In genomic region chr9:130660683-130661460, GRCh38 we compare ENCODE assay signal across 11 cellular contexts. TPM values are rescaled to one million over a fixed set of nuclear protein-coding genes. Genes with fewer than 3 reads are reported as not detected.
DNase-seq lines count a peak whose midpoint lies in the region; ATAC-seq and TF ChIP-seq lines count a peak whose summit lies in the region.
"Had no signal": no experiment of that assay in that cellular context is flagged by ENCODE, and none has a peak within 500 bp of the region (broad histone marks: within the 10 kb centered on the region; RNA-seq: fewer than 3 reads in every experiment).

No MANE protein-coding gene starts in this region.

- H3K36me3 Mint-ChIP-seq in endothelial cell (ENCODE audit: low read depth, unreplicated experiment), result peaks cover 7% of the 10 kb centered on the region

- H3K27me3 Mint-ChIP-seq in endothelial cell (ENCODE audit: unreplicated experiment), result peaks cover 30% of the 10 kb centered on the region

- H3K4me1 ChIP-seq in body of pancreas, result peaks cover 60% of the 10 kb centered on the region
- H3K4me1 ChIP-seq in testis, result peaks cover 17% of the 10 kb centered on the region

- peaks cover 4 to 62% of the 10 kb centered on the region in 2 donors for H3K27me3 ChIP-seq in body of pancreas
- H3K27me3 ChIP-seq in testis, result peaks cover 17% of the 10 kb centered on the region

- H3K9me3 Mint-ChIP-seq in endothelial cell (ENCODE audit: unreplicated experiment), result no peaks in the 10 kb centered on the region

- intact Hi-C loops in body of pancreas (cut with DNase I), result no loop called here
- intact Hi-C loops in testis (cut with DNase I; ENCODE audit: low total_unique reads), result no loop called here

- H3K9me3 ChIP-seq in body of pancreas (no peaks in the 10 kb centered on the region), testis (no peaks in the 10 kb centered on the region)

- peak overlapping the region; percentile 5 to 7 for H3K4me3 ChIP-seq in body of pancreas
- peak overlapping the region; percentile 14 to 21 for H3K4me3 ChIP-seq in testis

- TF ChIP-seq CTCF in body of pancreas (IDR thresholded peaks at IDR 0.05) (no peak), testis (IDR thresholded peaks at IDR 0.05) (no peak), endothelial cell (IDR thresholded peaks at IDR 0.05; ENCODE audit: unreplicated experiment) (no peak)

- no peak overlapping the region for H3K4me3 Mint-ChIP-seq in endothelial cell (ENCODE audit: unreplicated experiment)

- peak; percentile 16 for DNase-seq in NCI-H2227 (lab: John Stamatoyannopoulos, UW; ENCODE audit: unreplicated experiment)
- DNase-seq in NCI-H2227 treated with DMSO at 0.1 percent for 48 hours (lab: John Stamatoyannopoulos, UW), result no peak
- no peak for DNase-seq in body of pancreas
- peak; percentile 43 for DNase-seq in left kidney (ENCODE audit: low read depth, low spot score)
- DNase-seq in testis, result no peak
- DNase-seq in endothelial cell (ENCODE audit: low spot score), result no peak
- DNase-seq: activated CD4-positive, alpha-beta T cell treated with anti-CD3 and anti-CD28 coated beads for 48 hours; NCI-H524 treated with DMSO at 0.1 percent for 48 hours had no signal

- WGBS in body of pancreas, 2 donors, result 1 to 3% methylated on average over 16 to 80 of the region's 82 CpGs
- 0 to 1% methylated on average over 6 to 75 of the region's 82 CpGs for WGBS in testis, 2 donors

- no peak for TF ChIP-seq POLR2A in body of pancreas (IDR thresholded peaks at IDR 0.05)
- TF ChIP-seq POLR2A in testis (IDR thresholded peaks at IDR 0.05), result no peak

- ATAC-seq in body of pancreas (no peak), GM18511 (IDR thresholded peaks at IDR 0.05; ENCODE audit: unreplicated experiment) (no peak), HG02678 (IDR thresholded peaks at IDR 0.05; ENCODE audit: unreplicated experiment) (no peak)

- peaks cover 7% of the 10 kb centered on the region for H3K4me1 Mint-ChIP-seq in endothelial cell (ENCODE audit: unreplicated experiment)

- H3K27ac ChIP-seq in body of pancreas, result no peak overlapping the region
- H3K27ac ChIP-seq in testis, result no peak overlapping the region

- no peak overlapping the region for H3K27ac Mint-ChIP-seq in endothelial cell (ENCODE audit: unreplicated experiment)

- H3K36me3 ChIP-seq in body of pancreas (replicated peaks in 1 of 2; ENCODE audit: insufficient read depth in 1 of 2, low read depth in 2 of 2) (no peaks in the 10 kb centered on the region), testis (ENCODE audit: low read depth, missing control alignments) (no peaks in the 10 kb centered on the region)

RNA-seq across cellular contexts. Expression of gene PRDM12, which starts 3.5 kb away (rescaled TPM):
- total RNA-seq in body of pancreas (not detected), testis (under 1 TPM; 0.68 to 0.71 TPM), endothelial cell (ENCODE audit: unreplicated experiment) (not detected)
- polyA plus RNA-seq in testis (ENCODE audit: insufficient read depth, low read depth, low replicate concordance), result 0.32 TPM
- polyA plus RNA-seq: AG04450 had no signal

RNA-seq across cellular contexts. Expression of gene EXOSC2, which starts 32.7 kb away (rescaled TPM):
- total RNA-seq in body of pancreas (10 to 100 TPM; 12.2 to 17.1 TPM), testis (10 to 100 TPM; 20.3 to 24.7 TPM), endothelial cell (ENCODE audit: unreplicated experiment) (26.0 TPM)
- 15.3 TPM for polyA plus RNA-seq in testis (ENCODE audit: insufficient read depth, low read depth, low replicate concordance)

Comparison
In these comparisons a context has a peak if more than half of its experiments do, and no peak if none do; other contexts are left out.
1. DNase-seq: peak in NCI-H2227 (single experiment) and left kidney (single experiment); none in NCI-H2227 treated with DMSO at 0.1 percent for 48 hours (single experiment), body of pancreas (0 of 4), testis (single experiment) and endothelial cell (single experiment).